In the genomic region with DNA sequence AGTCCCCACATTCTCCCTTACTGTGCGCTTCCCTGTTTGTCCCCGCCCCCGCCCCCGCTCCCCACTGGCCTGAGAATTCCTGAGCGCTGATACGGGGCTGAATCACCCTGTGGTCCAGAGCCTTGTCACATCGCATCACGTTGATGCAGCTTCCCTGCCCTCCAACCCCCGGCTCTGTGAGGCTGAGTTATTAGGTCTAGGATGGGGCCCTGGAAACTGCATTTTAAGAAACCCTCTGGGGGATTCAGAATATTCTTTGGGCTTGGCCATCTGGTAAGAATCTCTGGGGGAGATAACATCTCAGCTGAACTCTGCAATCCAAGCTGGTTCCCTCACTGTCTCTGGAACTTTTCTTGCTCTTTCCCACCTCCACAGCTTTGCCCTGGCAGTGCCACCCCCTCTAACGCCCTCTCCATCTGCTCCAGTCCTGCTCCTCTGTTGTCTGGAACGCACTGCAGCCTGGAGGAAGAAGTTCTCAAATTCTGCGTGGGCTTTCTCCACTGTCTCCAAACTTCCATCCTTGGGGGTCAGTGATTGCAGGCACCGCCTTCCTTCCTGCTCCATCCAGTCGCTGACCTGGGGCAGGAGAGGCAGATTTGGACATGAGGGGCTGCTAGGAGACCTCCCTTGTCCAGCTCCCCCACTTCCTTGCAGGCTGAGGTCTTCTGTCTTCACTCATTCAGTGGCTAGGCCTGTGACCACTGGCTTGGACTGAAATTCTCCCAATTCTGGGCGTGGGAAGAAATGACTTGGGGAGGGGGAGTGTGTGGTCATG, we compare ENCODE assay signal across 10 cellular contexts. TPM values are rescaled to one million over a fixed set of nuclear protein-coding genes. Genes with fewer than 3 reads are reported as not detected.
DNase-seq lines count a peak whose midpoint lies in the region; ATAC-seq and TF ChIP-seq lines count a peak whose summit lies in the region.
"Had no signal": no experiment of that assay in that cellular context is flagged by ENCODE, and none has a peak within 500 bp of the region (broad histone marks: within the 10 kb centered on the region; RNA-seq: fewer than 3 reads in every experiment).

No MANE protein-coding gene starts in this region.

- H3K4me2 ChIP-seq in osteoblast (ENCODE audit: insufficient read depth, low read length) = peak overlapping the region; percentile 49

- H3K27ac ChIP-seq in osteoblast (ENCODE audit: low read depth, low read length) (peak overlapping the region; percentile 93), esophagus muscularis mucosa (replicated peaks in 1 of 4) (no peak overlapping the region)

- no peaks in the 10 kb centered on the region for H3K27me3 ChIP-seq in osteoblast (ENCODE audit: insufficient read depth, low read length)
- no peaks in the 10 kb centered on the region for H3K27me3 ChIP-seq in esophagus muscularis mucosa

- intact Hi-C loops in left colon (cut with DNase I, micrococcal nuclease) (no loop called here), esophagus muscularis mucosa (cut with DNase I) (no loop called here)

- DNase-seq in DMS 273 (lab: John Stamatoyannopoulos, UW; ENCODE audit: unreplicated experiment) = peak; percentile 80
- peak; percentile 94 for DNase-seq in RKO (ENCODE audit: low spot score)
- peak; percentile 96 for DNase-seq in fibroblast of the aortic adventitia (ENCODE audit: low read depth)
- DNase-seq in osteoblast (ENCODE audit: insufficient read length, low spot score, missing footprints) = peak; percentile 99
- no peak for DNase-seq in left colon
- no peak for DNase-seq in ureter (ENCODE audit: low spot score)
- DNase-seq in esophagus muscularis mucosa (ENCODE audit: extremely low spot score) = no peak

- H3K4me3 ChIP-seq in fibroblast of the aortic adventitia (ENCODE audit: low read depth, low read length) (no peak overlapping the region), osteoblast (ENCODE audit: insufficient read depth, low read length) (no peak overlapping the region), esophagus muscularis mucosa (no peak overlapping the region)

- peaks cover 27% of the 10 kb centered on the region for H3K4me1 ChIP-seq in osteoblast (ENCODE audit: insufficient read depth, low read length)
- peaks cover 4 to 24% (median 12%) of the 10 kb centered on the region in 4 donors for H3K4me1 ChIP-seq in esophagus muscularis mucosa

- 67% methylated on average over 15 of the region's 15 CpGs for WGBS in esophagus muscularis mucosa

- H3K79me2 ChIP-seq in osteoblast (ENCODE audit: insufficient read depth, low read length) = no peaks in the 10 kb centered on the region

- ATAC-seq in left colon = no peak
- no peak for ATAC-seq in HG02885 (IDR thresholded peaks at IDR 0.05; ENCODE audit: poor library complexity, unreplicated experiment)
- ATAC-seq: naive thymus-derived CD8-positive, alpha-beta T cell had no signal

- no peaks in the 10 kb centered on the region for H4K20me1 ChIP-seq in osteoblast (ENCODE audit: insufficient read depth, low read length)

- no peak for TF ChIP-seq CTCF in fibroblast of the aortic adventitia (IDR thresholded peaks at IDR 0.05; ENCODE audit: insufficient read depth, low read length)
- TF ChIP-seq CTCF in osteoblast (IDR thresholded peaks at IDR 0.05; ENCODE audit: extremely low read depth, low read depth, low read length) = no peak
- no peak for TF ChIP-seq CTCF in esophagus muscularis mucosa (IDR thresholded peaks at IDR 0.05)

- H3K36me3 ChIP-seq in osteoblast (ENCODE audit: insufficient read depth, low read length) (no peaks in the 10 kb centered on the region), esophagus muscularis mucosa (peaks cover 0 to 25% (median 4%) of the 10 kb centered on the region in 4 donors)

- no peak for TF ChIP-seq EP300 in esophagus muscularis mucosa (IDR thresholded peaks at IDR 0.05)

- no peaks in the 10 kb centered on the region for H3K9me3 ChIP-seq in osteoblast (ENCODE audit: low read depth, low read length)
- H3K9me3 ChIP-seq in esophagus muscularis mucosa = no peaks in the 10 kb centered on the region

- TF ChIP-seq POLR2A in esophagus muscularis mucosa (IDR thresholded peaks at IDR 0.05; ENCODE audit: low read depth) = no peak

- H2AFZ ChIP-seq in osteoblast (ENCODE audit: low read length) = no peak overlapping the region

RNA-seq across cellular contexts. Expression of a gene that starts 42.6 kb away (rescaled TPM):
- total RNA-seq in fibroblast of the aortic adventitia (ENCODE audit: low replicate concordance) (4.9 and 10.8 TPM in 2 replicates), osteoblast (2.5 and 2.7 TPM in 2 replicates), left colon (1 to 10 TPM in 1 of 2 donors, under 1 TPM in 1; 0.34 to 2.5 TPM), ureter (3.9 TPM), esophagus muscularis mucosa (10 to 100 TPM in 1 of 4 donors, 1 to 10 TPM in 3; 7.3 to 13.3 (median 8.5) TPM)
- total RNA-seq: dermis microvascular lymphatic vessel endothelial cell; naive thymus-derived CD8-positive, alpha-beta T cell had no signal

RNA-seq across cellular contexts. Expression of a gene that starts 52.9 kb away (rescaled TPM):
- total RNA-seq in fibroblast of the aortic adventitia (ENCODE audit: low replicate concordance) = 6.0 and 117 TPM in 2 replicates
- 78.2 and 137 TPM in 2 replicates for total RNA-seq in osteoblast
- 10 to 100 TPM; 26.9 to 33.9 TPM for total RNA-seq in left colon
- 143 TPM for total RNA-seq in ureter
- 100 to 1,000 TPM; 170 to 385 (median 212) TPM for total RNA-seq in esophagus muscularis mucosa
- total RNA-seq: naive thymus-derived CD8-positive, alpha-beta T cell had no signal

Comparison
In these comparisons a context has a peak if more than half of its experiments do, and no peak if none do; other contexts are left out.
1. DNase-seq: peak in DMS 273 (single experiment), RKO (single experiment), fibroblast of the aortic adventitia (single experiment) and osteoblast (single experiment); none in left colon (0 of 2), ureter (single experiment) and esophagus muscularis mucosa (single experiment).